In genomic region chr3:177283983-177284382, GRCh38 we compare ENCODE assay signal across 14 cellular contexts.
DNase-seq lines count a peak whose midpoint lies in the region; ATAC-seq, FAIRE-seq and TF ChIP-seq lines count a peak whose summit lies in the region.
"Had no signal": no experiment of that assay in that cellular context is flagged by ENCODE, and none has a peak within 500 bp of the region (broad histone marks: within the 10 kb centered on the region; RNA-seq: fewer than 3 reads in every experiment).

No MANE protein-coding gene starts in this region.

- H3K79me2 ChIP-seq in GM23338 (replicated peaks; ENCODE audit: insufficient read depth) (no peaks in the 10 kb centered on the region), Loucy (ENCODE audit: insufficient read depth, low read length) (no peaks in the 10 kb centered on the region)

- peaks cover 45% of the 10 kb centered on the region for H3K4me1 ChIP-seq in GM23338 (ENCODE audit: insufficient read depth)
- H3K4me1 ChIP-seq in Loucy (ENCODE audit: insufficient read depth, low read length, poor library complexity, severe bottlenecking), result peaks cover 39% of the 10 kb centered on the region

- H3K4me3 ChIP-seq in GM23338 (no peak overlapping the region), Loucy (ENCODE audit: low read length, poor library complexity, severe bottlenecking) (no peak overlapping the region), bronchial epithelial cell (ENCODE audit: low read depth, low read length) (no peak overlapping the region)
- H3K4me3 ChIP-seq: gastroesophageal sphincter, sigmoid colon, transverse colon had no signal

- peaks cover 5% of the 10 kb centered on the region; the same call in 2 of the 3 replicates for H3K9me3 Mint-ChIP-seq in GM23338
- H3K9me3 Mint-ChIP-seq in nephron, result no peaks in the 10 kb centered on the region
- H3K9me3 Mint-ChIP-seq: activated T-cell treated with anti-CD3 and anti-CD28 coated beads, Interleukin-2, amount 50 U/mL, for 4 hours; CD4-positive, alpha-beta T cell had no signal

- H3K4me3 Mint-ChIP-seq in GM23338, result peak overlapping the region; percentile 12; the same call in 2 of the 3 replicates
- no peak overlapping the region for H3K4me3 Mint-ChIP-seq in nephron
- H3K4me3 Mint-ChIP-seq: activated T-cell treated with anti-CD3 and anti-CD28 coated beads, Interleukin-2, amount 50 U/mL, for 4 hours; CD4-positive, alpha-beta T cell had no signal

- H3K27ac Mint-ChIP-seq in GM23338 (no peak overlapping the region), nephron (peak overlapping the region in 2 of 3 experiments; percentile 44 to 86)

- TF ChIP-seq CTCF in GM23338 (conservative IDR thresholded peaks at IDR 0.05; ENCODE audit: low read depth in 2 of 2) (no peak), Loucy (conservative IDR thresholded peaks at IDR 0.05; ENCODE audit: low read length) (no peak), bronchial epithelial cell (IDR thresholded peaks at IDR 0.05; ENCODE audit: insufficient read depth, low read length, severe bottlenecking) (no peak), nephron (IDR thresholded peaks at IDR 0.05; ENCODE audit: unreplicated experiment in 3 of 3) (no peak)

- H3K4me1 Mint-ChIP-seq in GM23338, result peaks cover 50% of the 10 kb centered on the region
- H3K4me1 Mint-ChIP-seq in nephron, result peaks cover 19% of the 10 kb centered on the region

- H3K27ac ChIP-seq in GM23338 (ENCODE audit: low read depth), result no peak overlapping the region
- H3K27ac ChIP-seq: gastroesophageal sphincter had no signal

- H3K4me2 ChIP-seq in GM23338 (no peak overlapping the region), Loucy (ENCODE audit: low read depth, low read length, poor library complexity, severe bottlenecking) (no peak overlapping the region)

- H3K9me3 ChIP-seq in Loucy (ENCODE audit: insufficient read depth, low read depth, low read length), result no peaks in the 10 kb centered on the region
- H3K9me3 ChIP-seq: gastroesophageal sphincter, sigmoid colon, transverse colon had no signal

- DNase-seq in GM23338 (ENCODE audit: low spot score) (no peak), bronchial epithelial cell (ENCODE audit: low read depth) (peak; percentile 49), amniotic stem cell (lab: John Stamatoyannopoulos, UW) (no peak)
- DNase-seq in effector CD4-positive, alpha-beta T cell, result no peak
- DNase-seq: cerebellar nuclear complex had no signal

- H2AFZ ChIP-seq in GM23338, result no peak overlapping the region
- H2AFZ ChIP-seq in Loucy (ENCODE audit: low read length), result peak overlapping the region; percentile 53

- H3K27me3 ChIP-seq in GM23338 (ENCODE audit: insufficient read depth) (no peaks in the 10 kb centered on the region), Loucy (ENCODE audit: insufficient read depth, low read length, poor library complexity, severe bottlenecking) (no peaks in the 10 kb centered on the region), bronchial epithelial cell (ENCODE audit: control insufficient read depth, insufficient read depth, low read length) (no peaks in the 10 kb centered on the region)
- H3K27me3 ChIP-seq: gastroesophageal sphincter, sigmoid colon, transverse colon had no signal

- H3K36me3 ChIP-seq in GM23338 (ENCODE audit: insufficient read depth) (no peaks in the 10 kb centered on the region; the same call in 1 of the 2 replicates), Loucy (ENCODE audit: insufficient read depth, low read length) (no peaks in the 10 kb centered on the region), bronchial epithelial cell (ENCODE audit: control insufficient read depth, insufficient read depth, low read length) (no peaks in the 10 kb centered on the region)
- H3K36me3 ChIP-seq: gastroesophageal sphincter, sigmoid colon, transverse colon had no signal

- no peak overlapping the region for H3K9ac ChIP-seq in Loucy (ENCODE audit: low read depth, low read length, poor library complexity, severe bottlenecking)

- H3K27me3 Mint-ChIP-seq in GM23338 (ENCODE audit: insufficient read depth, low read depth, poor library complexity) (peaks cover 14% of the 10 kb centered on the region), nephron (ENCODE audit: low read depth) (no peaks in the 10 kb centered on the region)
- H3K27me3 Mint-ChIP-seq: CD4-positive, alpha-beta T cell had no signal

- H3K9me2 ChIP-seq in GM23338 (ENCODE audit: insufficient read depth) (no peaks in the 10 kb centered on the region; the same call in 1 of the 2 replicates), Loucy (replicated peaks; ENCODE audit: low read depth, low read length) (no peaks in the 10 kb centered on the region)

- H4K20me1 ChIP-seq in GM23338 (replicated peaks; ENCODE audit: insufficient read depth) (no peaks in the 10 kb centered on the region), Loucy (ENCODE audit: insufficient read depth, low read length, poor library complexity, severe bottlenecking) (no peaks in the 10 kb centered on the region)

- FAIRE-seq in bronchial epithelial cell (lab: Jason Lieb, UNC), result no peak

- ATAC-seq in GM23338 (no peak; the same call in 2 of the 3 replicates), HG02884 (IDR thresholded peaks at IDR 0.05; ENCODE audit: unreplicated experiment) (no peak), HG02981 (IDR thresholded peaks at IDR 0.05; ENCODE audit: unreplicated experiment) (no peak)

- H3F3A ChIP-seq in GM23338 (replicated peaks; ENCODE audit: low read depth) (no peaks in the 10 kb centered on the region), Loucy (ENCODE audit: low read depth) (no peaks in the 10 kb centered on the region)

- H3K36me3 Mint-ChIP-seq in GM23338 (ENCODE audit: low read depth) (no peaks in the 10 kb centered on the region; the same call in 2 of the 3 replicates), nephron (ENCODE audit: low read depth) (no peaks in the 10 kb centered on the region)

TF ChIP-seq in GM23338, 12 proteins besides CTCF, POLR2A, EP300 and RAD21:
- TF ChIP-seq STAT1 (IDR thresholded peaks at IDR 0.05; ENCODE audit: unreplicated experiment), result no peak
- no peak for TF ChIP-seq ZNF462 (CRISPR knock-in tag; IDR thresholded peaks at IDR 0.05)
